Comparison of ENCODE assay signal across 8 cellular contexts in genomic region chr7:139016931-139017511, GRCh38. TPM values are rescaled to one million over a fixed set of nuclear protein-coding genes. Genes with fewer than 3 reads are reported as not detected.
DNase-seq lines count a peak whose midpoint lies in the region; ATAC-seq and TF ChIP-seq lines count a peak whose summit lies in the region.

No MANE protein-coding gene starts in this region.

- H3K9me3 Mint-ChIP-seq in CD8-positive, alpha-beta memory T cell: no peaks in the 10 kb centered on the region
- no peaks in the 10 kb centered on the region for H3K9me3 Mint-ChIP-seq in mesothelial cell of epicardium

- H3K4me3 ChIP-seq in CD8-positive, alpha-beta memory T cell (ENCODE audit: low read length): no peak overlapping the region

- peak; percentile 35 to 73 (median 51) for DNase-seq in CD8-positive, alpha-beta memory T cell
- peak; percentile 84 for DNase-seq in NCI-H748 (lab: John Stamatoyannopoulos, UW; ENCODE audit: unreplicated experiment)
- DNase-seq in activated CD4-positive, alpha-beta T cell treated with anti-CD3 and anti-CD28 coated beads, Interleukin-2, amount 50 U/mL, for 48 hours: peak; percentile 53 to 67
- DNase-seq in effector CD4-positive, alpha-beta T cell: peak; percentile 37
- DNase-seq in mesothelial cell of epicardium (ENCODE audit: low spot score in 2 of 2, unreplicated experiment in 2 of 2): no peak
- peak; percentile 28 to 38 for DNase-seq in stimulated activated CD8-positive, alpha-beta memory T cell treated with anti-CD3 and anti-CD28 coated beads, Interleukin-7, amount 100 ng/mL, for 1 hour (ENCODE audit: low read depth in 2 of 2)

- no peaks in the 10 kb centered on the region for H3K4me1 ChIP-seq in CD8-positive, alpha-beta memory T cell (ENCODE audit: insufficient read depth, low read length)

- POLR2A ChIA-PET in CD8-positive, alpha-beta memory T cell (lab: Charles Lee): interaction anchor here (1.0 to 1.3 kb wide), 2 partner anchors 58 to 111 kb away, joined by 4 to 5 read pairs; no protein-coding TSS in a partner anchor

- CTCF ChIA-PET in CD8-positive, alpha-beta memory T cell (lab: Charles Lee): interaction anchor here (0.7 to 4.6 kb wide), 29 partner anchors 8 to 135 kb away, joined by 3 to 54 read pairs (median 4); no protein-coding TSS in a partner anchor

- no peaks in the 10 kb centered on the region for H3K36me3 ChIP-seq in CD8-positive, alpha-beta memory T cell (ENCODE audit: insufficient read depth, low read length)

- H3K27ac Mint-ChIP-seq in CD8-positive, alpha-beta memory T cell: peak overlapping the region in 1 of 8 donors; percentile 58
- H3K27ac Mint-ChIP-seq in mesothelial cell of epicardium: no peak overlapping the region

- H3K27me3 Mint-ChIP-seq in CD8-positive, alpha-beta memory T cell: peaks cover 5 to 28% of the 10 kb centered on the region in 2 donors
- no peaks in the 10 kb centered on the region for H3K27me3 Mint-ChIP-seq in mesothelial cell of epicardium (ENCODE audit: low read depth)

- H3K4me1 Mint-ChIP-seq in CD8-positive, alpha-beta memory T cell: peaks cover 6 to 7% (median 6%) of the 10 kb centered on the region in 3 donors
- peaks cover 9% of the 10 kb centered on the region for H3K4me1 Mint-ChIP-seq in mesothelial cell of epicardium

- H3K9me3 ChIP-seq in CD8-positive, alpha-beta memory T cell (ENCODE audit: low read length): no peaks in the 10 kb centered on the region

- no peaks in the 10 kb centered on the region for H3K36me3 Mint-ChIP-seq in CD8-positive, alpha-beta memory T cell
- no peaks in the 10 kb centered on the region for H3K36me3 Mint-ChIP-seq in mesothelial cell of epicardium

- peak; percentile 79 for ATAC-seq in GM19372 (IDR thresholded peaks at IDR 0.05; ENCODE audit: low read depth, unreplicated experiment)
- peak; percentile 89 for ATAC-seq in HG03520 (IDR thresholded peaks at IDR 0.05; ENCODE audit: unreplicated experiment)

- no peak overlapping the region for H3K27ac ChIP-seq in CD8-positive, alpha-beta memory T cell (ENCODE audit: low read depth, low read length)

- H3K27me3 ChIP-seq in CD8-positive, alpha-beta memory T cell (ENCODE audit: insufficient read depth, low read length, poor library complexity, severe bottlenecking): no peaks in the 10 kb centered on the region

- peak; percentile 58 for TF ChIP-seq CTCF in mesothelial cell of epicardium (IDR thresholded peaks at IDR 0.05; ENCODE audit: unreplicated experiment)

- peak overlapping the region in 1 of 7 donors; percentile 2 for H3K4me3 Mint-ChIP-seq in CD8-positive, alpha-beta memory T cell
- H3K4me3 Mint-ChIP-seq in mesothelial cell of epicardium: no peak overlapping the region

RNA-seq across cellular contexts. Expression of gene ZC3HAV1L, which starts 18.8 kb away (rescaled TPM):
- 10 to 100 TPM; 12.6 to 13.6 TPM for total RNA-seq in CD8-positive, alpha-beta memory T cell
- polyA plus RNA-seq in CD8-positive, alpha-beta memory T cell: 1.1 TPM
- 1.7 to 2.2 TPM (median 1.9 TPM) in 3 replicates for total RNA-seq in mesothelial cell of epicardium

RNA-seq across cellular contexts. Expression of gene KIAA1549, which starts 35.8 kb away (rescaled TPM):
- total RNA-seq in CD8-positive, alpha-beta memory T cell: 1 to 10 TPM; 1.1 to 1.2 TPM
- not detected for polyA plus RNA-seq in CD8-positive, alpha-beta memory T cell
- 33.9 to 34.8 TPM (median 34.1 TPM) in 3 replicates for total RNA-seq in mesothelial cell of epicardium

Comparison
In these comparisons a context has a peak if more than half of its experiments do, and no peak if none do; other contexts are left out.
1. DNase-seq: peak in CD8-positive, alpha-beta memory T cell (5 of 5), NCI-H748 (single experiment), activated CD4-positive, alpha-beta T cell treated with anti-CD3 and anti-CD28 coated beads, Interleukin-2, amount 50 U/mL, for 48 hours (2 of 2), effector CD4-positive, alpha-beta T cell (single experiment) and stimulated activated CD8-positive, alpha-beta memory T cell treated with anti-CD3 and anti-CD28 coated beads, Interleukin-7, amount 100 ng/mL, for 1 hour (2 of 2); none in mesothelial cell of epicardium (0 of 2).
2. RNA of gene KIAA1549, which starts 35.8 kb away (total RNA-seq): 33.9 to 34.8 TPM in mesothelial cell of epicardium; 1.1 to 1.2 TPM in CD8-positive, alpha-beta memory T cell; every median in the first group is over 10 times any median in the second.